ENCODE assay signal across 8 cellular contexts in the genomic region with DNA sequence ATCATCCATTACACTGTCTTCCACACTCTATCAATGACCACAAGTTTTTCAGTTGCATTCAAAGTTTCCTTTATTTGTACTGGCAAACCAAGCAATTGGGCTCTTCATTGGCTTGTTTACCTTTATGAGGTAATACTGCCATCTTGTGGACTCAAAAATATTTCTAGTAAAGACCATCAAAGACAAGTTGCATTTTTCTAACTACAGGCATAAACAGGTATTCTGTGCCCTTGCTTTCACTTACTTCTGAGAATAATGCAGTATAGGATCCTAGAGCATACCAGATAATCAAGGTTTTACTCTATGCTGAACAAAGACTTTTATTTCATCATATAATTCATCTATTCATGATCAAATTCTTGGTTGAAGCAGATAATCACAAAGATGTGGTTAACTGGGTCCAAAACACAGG.
DNase-seq lines count a peak whose midpoint lies in the region; ATAC-seq, FAIRE-seq and TF ChIP-seq lines count a peak whose summit lies in the region.

No MANE protein-coding gene starts in this region.

- H3K4me2 ChIP-seq in A549, result no peak overlapping the region

- H3K27ac ChIP-seq in A549, result no peak overlapping the region
- no peak overlapping the region for H3K27ac ChIP-seq in small intestine (ENCODE audit: low read depth in 1 of 2, low read length in 1 of 2)

- ATAC-seq in A549, result peak in 1 of 2 experiments; percentile 58; a peak in 1 of 6 replicates
- ATAC-seq in HG03280 (IDR thresholded peaks at IDR 0.05; ENCODE audit: unreplicated experiment), result peak; percentile 64
- no peak for ATAC-seq in HG03520 (IDR thresholded peaks at IDR 0.05; ENCODE audit: unreplicated experiment)

- no peaks in the 10 kb centered on the region for H3K36me3 ChIP-seq in small intestine (ENCODE audit: control insufficient read depth in 2 of 2, insufficient read depth in 2 of 2, low read length in 2 of 2)

- H3K4me3 ChIP-seq in A549 (no peak overlapping the region), small intestine (ENCODE audit: low read depth in 1 of 2, low read length in 2 of 2) (no peak overlapping the region)

- no peaks in the 10 kb centered on the region for H3K27me3 ChIP-seq in small intestine (ENCODE audit: control insufficient read depth in 2 of 2, insufficient read depth in 2 of 2, low read length in 2 of 2)

- CTCF ChIA-PET in A549 (lab: Yijun Ruan, JAX), result no interaction called here

- TF ChIP-seq RAD21 in A549 (conservative IDR thresholded peaks at IDR 0.05 in 1 of 2, IDR thresholded peaks at IDR 0.05 in 1 of 2), result peak; percentile 64 to 68

- POLR2A ChIA-PET in A549 (lab: Yijun Ruan, JAX), result no interaction called here

- DNase-seq in A549 (ENCODE audit: low read depth in 1 of 2, low spot score in 1 of 2), result peak in 1 of 2 experiments; percentile 51
- peak; percentile 18 for DNase-seq in GM04504 (ENCODE audit: low read depth)
- peak; percentile 73 for DNase-seq in SK-MEL-5 (ENCODE audit: low read depth, low spot score)
- DNase-seq in fibroblast of the conjunctiva (ENCODE audit: low read depth), result peak; percentile 33
- peak; percentile 45 for DNase-seq in small intestine
- DNase-seq in effector CD8-positive, alpha-beta T cell (lab: John Stamatoyannopoulos, UW), result no peak

- TF ChIP-seq POLR2A in A549 (IDR thresholded peaks at IDR 0.05; ENCODE audit: low read length), result no peak

- H3K4me1 ChIP-seq in A549 (no peaks in the 10 kb centered on the region), small intestine (ENCODE audit: control insufficient read depth in 2 of 2, insufficient read depth in 1 of 2, low read depth in 1 of 2, low read length in 1 of 2) (no peaks in the 10 kb centered on the region)

- in situ Hi-C loops in SK-MEL-5 (cut with HindIII; ENCODE audit: low pct_unique_long_range_greater_than_20kb, low sequenced_read_pairs), result no loop called here

- TF ChIP-seq CTCF in A549 (IDR thresholded peaks at IDR 0.05), result peak; percentile 55

- FAIRE-seq in A549 (lab: Jason Lieb, UNC) (peak; percentile 83), small intestine (lab: Jason Lieb, UNC) (no peak)

- H3K9me3 ChIP-seq in A549, result no peaks in the 10 kb centered on the region
- H3K9me3 ChIP-seq in small intestine (ENCODE audit: control insufficient read depth, low read depth), result no peaks in the 10 kb centered on the region

- no peak for TF ChIP-seq EP300 in A549 (IDR thresholded peaks at IDR 0.05)

TF ChIP-seq in A549, 52 proteins besides CTCF, POLR2A, EP300 and RAD21:
- TF ChIP-seq JUN (IDR thresholded peaks at IDR 0.05), result no peak
- TF ChIP-seq SMC3 (IDR thresholded peaks at IDR 0.05), result peak; percentile 46
